ENCODE assay signal across 1 cellular context in the genomic region with DNA sequence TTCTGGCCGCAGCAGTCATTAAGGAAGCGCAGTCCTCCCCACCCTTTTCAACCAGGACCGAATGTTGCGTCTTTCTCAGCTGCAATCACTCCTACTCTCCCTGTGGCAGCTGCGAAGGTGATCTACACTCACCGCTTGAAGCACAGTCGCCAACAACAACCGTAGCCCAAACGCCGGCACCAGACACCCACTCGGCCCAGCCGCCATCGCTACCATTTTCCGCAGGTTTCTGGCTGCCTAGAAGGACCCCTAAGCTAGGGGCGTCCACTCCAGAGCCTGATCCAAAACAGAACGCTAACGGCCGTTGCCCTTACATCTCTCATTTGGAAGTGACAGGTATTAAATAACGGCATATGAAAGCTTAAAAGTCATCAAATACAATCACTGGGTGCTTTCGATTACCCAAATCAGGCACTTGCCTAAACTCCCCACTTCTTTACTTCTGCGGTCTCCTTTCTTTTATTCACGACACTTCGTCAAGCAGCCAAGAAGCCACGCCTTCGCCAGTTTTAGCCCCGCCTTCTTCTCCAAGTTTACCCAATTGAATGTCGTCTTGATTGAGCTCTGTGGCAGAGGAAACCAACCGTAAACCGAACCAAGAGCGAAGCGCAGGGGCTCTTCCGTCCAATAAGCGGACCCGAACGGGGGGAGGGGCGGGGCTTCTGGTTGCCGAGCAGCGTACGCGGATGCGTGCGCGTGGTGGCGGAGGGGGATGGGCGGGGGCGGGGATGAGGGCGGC.
TF ChIP-seq lines count a peak whose summit lies in the region.

TSS of gene SELENOF (minus strand) at position 231 of the 739 bp plus-strand sequence. CDS start at position 216, 15 bp downstream.

TF ChIP-seq in HEK293, 187 proteins besides CTCF, POLR2A, EP300 and RAD21 (continued from another document and continues in another):
- TF ChIP-seq, protein P1, sequence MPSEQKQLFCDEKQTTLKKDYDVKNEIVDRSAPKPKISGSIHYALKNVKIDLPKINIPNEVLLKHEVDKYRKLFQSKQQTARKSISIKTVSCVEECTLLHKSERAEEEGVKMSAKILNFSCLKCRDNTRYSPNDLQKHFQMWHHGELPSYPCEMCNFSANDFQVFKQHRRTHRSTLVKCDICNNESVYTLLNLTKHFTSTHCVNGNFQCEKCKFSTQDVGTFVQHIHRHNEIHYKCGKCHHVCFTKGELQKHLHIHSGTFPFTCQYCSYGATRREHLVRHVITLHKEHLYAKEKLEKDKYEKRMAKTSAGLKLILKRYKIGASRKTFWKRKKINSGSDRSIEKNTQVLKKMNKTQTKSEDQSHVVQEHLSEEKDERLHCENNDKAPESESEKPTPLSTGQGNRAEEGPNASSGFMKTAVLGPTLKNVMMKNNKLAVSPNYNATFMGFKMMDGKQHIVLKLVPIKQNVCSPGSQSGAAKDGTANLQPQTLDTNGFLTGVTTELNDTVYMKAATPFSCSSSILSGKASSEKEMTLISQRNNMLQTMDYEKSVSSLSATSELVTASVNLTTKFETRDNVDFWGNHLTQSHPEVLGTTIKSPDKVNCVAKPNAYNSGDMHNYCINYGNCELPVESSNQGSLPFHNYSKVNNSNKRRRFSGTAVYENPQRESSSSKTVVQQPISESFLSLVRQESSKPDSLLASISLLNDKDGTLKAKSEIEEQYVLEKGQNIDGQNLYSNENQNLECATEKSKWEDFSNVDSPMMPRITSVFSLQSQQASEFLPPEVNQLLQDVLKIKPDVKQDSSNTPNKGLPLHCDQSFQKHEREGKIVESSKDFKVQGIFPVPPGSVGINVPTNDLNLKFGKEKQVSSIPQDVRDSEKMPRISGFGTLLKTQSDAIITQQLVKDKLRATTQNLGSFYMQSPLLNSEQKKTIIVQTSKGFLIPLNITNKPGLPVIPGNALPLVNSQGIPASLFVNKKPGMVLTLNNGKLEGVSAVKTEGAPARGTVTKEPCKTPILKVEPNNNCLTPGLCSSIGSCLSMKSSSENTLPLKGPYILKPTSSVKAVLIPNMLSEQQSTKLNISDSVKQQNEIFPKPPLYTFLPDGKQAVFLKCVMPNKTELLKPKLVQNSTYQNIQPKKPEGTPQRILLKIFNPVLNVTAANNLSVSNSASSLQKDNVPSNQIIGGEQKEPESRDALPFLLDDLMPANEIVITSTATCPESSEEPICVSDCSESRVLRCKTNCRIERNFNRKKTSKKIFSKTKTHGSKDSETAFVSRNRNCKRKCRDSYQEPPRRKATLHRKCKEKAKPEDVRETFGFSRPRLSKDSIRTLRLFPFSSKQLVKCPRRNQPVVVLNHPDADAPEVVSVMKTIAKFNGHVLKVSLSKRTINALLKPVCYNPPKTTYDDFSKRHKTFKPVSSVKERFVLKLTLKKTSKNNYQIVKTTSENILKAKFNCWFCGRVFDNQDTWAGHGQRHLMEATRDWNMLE (tag by site-specific recombination; conservative IDR thresholded peaks at IDR 0.05; ENCODE audit: low read depth) = no peak; the same call in 1 of the 2 replicates
- TF ChIP-seq ZSCAN30 (tag by site-specific recombination; IDR thresholded peaks at IDR 0.05) (peak; percentile 81; the same call in 1 of the 2 replicates), ZNF354C (tag by site-specific recombination; IDR thresholded peaks at IDR 0.05; ENCODE audit: borderline replicate concordance, low read depth) (no peak), ZNF266 (tag by site-specific recombination; IDR thresholded peaks at IDR 0.05; ENCODE audit: low read depth) (no peak), ZNF114 (tag by site-specific recombination; IDR thresholded peaks at IDR 0.05) (no peak), PRDM1 (tag by site-specific recombination; IDR thresholded peaks at IDR 0.05) (peak; percentile 50; the same call in 1 of the 2 replicates), ZNF280D (tag by site-specific recombination; IDR thresholded peaks at IDR 0.05) (no peak), KLF8 (tag by site-specific recombination; IDR thresholded peaks at IDR 0.05) (0 out of 2 replicates have a peak, but pooled peaks have one; percentile 31), KLF7 (tag by site-specific recombination; IDR thresholded peaks at IDR 0.05; ENCODE audit: borderline replicate concordance) (no peak), ZNF626 (tag by site-specific recombination; IDR thresholded peaks at IDR 0.05) (no peak), ZNF223 (tag by site-specific recombination; IDR thresholded peaks at IDR 0.05) (no peak), ZNF571 (tag by site-specific recombination; IDR thresholded peaks at IDR 0.05) (no peak), ZNF391 (tag by site-specific recombination; IDR thresholded peaks at IDR 0.05; ENCODE audit: borderline replicate concordance, low read depth) (peak; percentile 79), SCRT2 (tag by site-specific recombination; IDR thresholded peaks at IDR 0.05) (no peak; the same call in 1 of the 2 replicates), ZEB2 (tag by site-specific recombination; IDR thresholded peaks at IDR 0.05) (0 out of 2 replicates have a peak, but pooled peaks have one; percentile 30), ZNF585B (tag by site-specific recombination; IDR thresholded peaks at IDR 0.05) (no peak), MZF1 (tag by site-specific recombination; IDR thresholded peaks at IDR 0.05; ENCODE audit: borderline replicate concordance) (no peak), WT1 (tag by site-specific recombination; IDR thresholded peaks at IDR 0.05) (no peak), HOXA7 (CRISPR knock-in tag; IDR thresholded peaks at IDR 0.05; ENCODE audit: borderline replicate concordance) (no peak), ZNF26 (tag by site-specific recombination; IDR thresholded peaks at IDR 0.05) (no peak), YY2 (tag by site-specific recombination; IDR thresholded peaks at IDR 0.05) (peak; percentile 91), BCL11A (tag by site-specific recombination; IDR thresholded peaks at IDR 0.05; ENCODE audit: low read depth) (no peak), SP7 (tag by site-specific recombination; IDR thresholded peaks at IDR 0.05) (peak; percentile 63; the same call in 1 of the 2 replicates), ZNF544 (tag by site-specific recombination; IDR thresholded peaks at IDR 0.05) (no peak), ZNF670 (tag by site-specific recombination; IDR thresholded peaks at IDR 0.05; ENCODE audit: low read depth) (no peak), ZNF530 (tag by site-specific recombination; IDR thresholded peaks at IDR 0.05; ENCODE audit: low read depth) (no peak), ZNF48 (tag by site-specific recombination; IDR thresholded peaks at IDR 0.05) (no peak), FEZF1 (tag by site-specific recombination; IDR thresholded peaks at IDR 0.05) (no peak; the same call in 1 of the 2 replicates), ZNF2 (tag by site-specific recombination; IDR thresholded peaks at IDR 0.05) (peak; percentile 80; the same call in 1 of the 2 replicates), ZNF707 (tag by site-specific recombination; IDR thresholded peaks at IDR 0.05) (no peak), ZNF658 (tag by site-specific recombination; IDR thresholded peaks at IDR 0.05) (no peak), PRDM4 (tag by site-specific recombination; IDR thresholded peaks at IDR 0.05) (0 out of 2 replicates have a peak, but pooled peaks have one; percentile 28), BCL11B (tag by site-specific recombination; IDR thresholded peaks at IDR 0.05; ENCODE audit: low read depth) (no peak), ZNF837 (tag by site-specific recombination; IDR thresholded peaks at IDR 0.05) (no peak), ZNF112 (tag by site-specific recombination; IDR thresholded peaks at IDR 0.05) (no peak)
- TF ChIP-seq, protein P2, sequence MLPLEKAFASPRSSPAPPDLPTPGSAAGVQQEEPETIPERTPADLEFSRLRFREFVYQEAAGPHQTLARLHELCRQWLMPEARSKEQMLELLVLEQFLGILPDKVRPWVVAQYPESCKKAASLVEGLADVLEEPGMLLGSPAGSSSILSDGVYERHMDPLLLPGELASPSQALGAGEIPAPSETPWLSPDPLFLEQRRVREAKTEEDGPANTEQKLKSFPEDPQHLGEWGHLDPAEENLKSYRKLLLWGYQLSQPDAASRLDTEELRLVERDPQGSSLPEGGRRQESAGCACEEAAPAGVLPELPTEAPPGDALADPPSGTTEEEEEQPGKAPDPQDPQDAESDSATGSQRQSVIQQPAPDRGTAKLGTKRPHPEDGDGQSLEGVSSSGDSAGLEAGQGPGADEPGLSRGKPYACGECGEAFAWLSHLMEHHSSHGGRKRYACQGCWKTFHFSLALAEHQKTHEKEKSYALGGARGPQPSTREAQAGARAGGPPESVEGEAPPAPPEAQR (tag by site-specific recombination; IDR thresholded peaks at IDR 0.05) = no peak
- TF ChIP-seq, protein P3, sequence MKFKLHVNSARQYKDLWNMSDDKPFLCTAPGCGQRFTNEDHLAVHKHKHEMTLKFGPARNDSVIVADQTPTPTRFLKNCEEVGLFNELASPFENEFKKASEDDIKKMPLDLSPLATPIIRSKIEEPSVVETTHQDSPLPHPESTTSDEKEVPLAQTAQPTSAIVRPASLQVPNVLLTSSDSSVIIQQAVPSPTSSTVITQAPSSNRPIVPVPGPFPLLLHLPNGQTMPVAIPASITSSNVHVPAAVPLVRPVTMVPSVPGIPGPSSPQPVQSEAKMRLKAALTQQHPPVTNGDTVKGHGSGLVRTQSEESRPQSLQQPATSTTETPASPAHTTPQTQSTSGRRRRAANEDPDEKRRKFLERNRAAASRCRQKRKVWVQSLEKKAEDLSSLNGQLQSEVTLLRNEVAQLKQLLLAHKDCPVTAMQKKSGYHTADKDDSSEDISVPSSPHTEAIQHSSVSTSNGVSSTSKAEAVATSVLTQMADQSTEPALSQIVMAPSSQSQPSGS (tag by site-specific recombination; IDR thresholded peaks at IDR 0.05; ENCODE audit: low read depth) = no peak
- TF ChIP-seq, protein P4, sequence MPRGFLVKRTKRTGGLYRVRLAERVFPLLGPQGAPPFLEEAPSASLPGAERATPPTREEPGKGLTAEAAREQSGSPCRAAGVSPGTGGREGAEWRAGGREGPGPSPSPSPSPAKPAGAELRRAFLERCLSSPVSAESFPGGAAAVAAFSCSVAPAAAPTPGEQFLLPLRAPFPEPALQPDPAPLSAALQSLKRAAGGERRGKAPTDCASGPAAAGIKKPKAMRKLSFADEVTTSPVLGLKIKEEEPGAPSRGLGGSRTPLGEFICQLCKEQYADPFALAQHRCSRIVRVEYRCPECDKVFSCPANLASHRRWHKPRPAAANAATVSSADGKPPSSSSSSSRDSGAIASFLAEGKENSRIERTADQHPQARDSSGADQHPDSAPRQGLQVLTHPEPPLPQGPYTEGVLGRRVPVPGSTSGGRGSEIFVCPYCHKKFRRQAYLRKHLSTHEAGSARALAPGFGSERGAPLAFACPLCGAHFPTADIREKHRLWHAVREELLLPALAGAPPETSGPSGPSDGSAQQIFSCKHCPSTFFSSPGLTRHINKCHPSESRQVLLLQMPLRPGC (tag by site-specific recombination; IDR thresholded peaks at IDR 0.05) = 0 out of 2 replicates have a peak, but pooled peaks have one; percentile 40
- TF ChIP-seq, protein P5, sequence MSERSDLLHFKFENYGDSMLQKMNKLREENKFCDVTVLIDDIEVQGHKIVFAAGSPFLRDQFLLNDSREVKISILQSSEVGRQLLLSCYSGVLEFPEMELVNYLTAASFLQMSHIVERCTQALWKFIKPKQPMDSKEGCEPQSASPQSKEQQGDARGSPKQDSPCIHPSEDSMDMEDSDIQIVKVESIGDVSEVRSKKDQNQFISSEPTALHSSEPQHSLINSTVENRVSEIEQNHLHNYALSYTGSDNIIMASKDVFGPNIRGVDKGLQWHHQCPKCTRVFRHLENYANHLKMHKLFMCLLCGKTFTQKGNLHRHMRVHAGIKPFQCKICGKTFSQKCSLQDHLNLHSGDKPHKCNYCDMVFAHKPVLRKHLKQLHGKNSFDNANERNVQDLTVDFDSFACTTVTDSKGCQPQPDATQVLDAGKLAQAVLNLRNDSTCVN (tag by site-specific recombination; optimal IDR thresholded peaks at IDR 0.05) = no peak
